Comparison of ENCODE assay signal across 8 cellular contexts in genomic region chr19:45927565-45928261, GRCh38. TPM values are rescaled to one million over a fixed set of nuclear protein-coding genes. Genes with fewer than 3 reads are reported as not detected.
DNase-seq lines count a peak whose midpoint lies in the region; TF ChIP-seq lines count a peak whose summit lies in the region.

No MANE protein-coding gene starts in this region.

- H3K27me3 ChIP-seq in PC-9 (ENCODE audit: insufficient read depth, low read depth) (peaks cover 29% of the 10 kb centered on the region), neural cell (ENCODE audit: insufficient read depth, low read depth, low read length) (no peaks in the 10 kb centered on the region)

- peak overlapping the region; percentile 64 for H3K4me3 Mint-ChIP-seq in stimulated activated naive CD8-positive, alpha-beta T cell treated with anti-CD3 and anti-CD28 coated beads, Interleukin-15, Interleukin-2, amounts not matched to agents 100 ng/mL and 50 ng/mL, for 24 hours

- peak; percentile 51 for DNase-seq in AG09319 (ENCODE audit: extremely low read depth, low read depth)
- peak; percentile 58 to 63 for DNase-seq in Kasumi-1 (lab: John Stamatoyannopoulos, UW)
- peak; percentile 89 to 95 for DNase-seq in PC-9
- DNase-seq in activated T-cell treated with anti-CD3 and anti-CD28 coated beads, Interleukin-2, amount 50 U/mL, for 1 hour, result peak; percentile 83
- DNase-seq in fibroblast of pulmonary artery (ENCODE audit: low read depth), result peak; percentile 88

- in situ Hi-C loops in GM18951 (cut with MboI; ENCODE audit: low sequenced_read_pairs, unreplicated experiment), result no loop called here

- peak overlapping the region; percentile 56 for H3K27ac Mint-ChIP-seq in stimulated activated naive CD8-positive, alpha-beta T cell treated with anti-CD3 and anti-CD28 coated beads, Interleukin-15, Interleukin-2, amounts not matched to agents 100 ng/mL and 50 ng/mL, for 24 hours

- no peaks in the 10 kb centered on the region for H3K36me3 Mint-ChIP-seq in stimulated activated naive CD8-positive, alpha-beta T cell treated with anti-CD3 and anti-CD28 coated beads, Interleukin-15, Interleukin-2, amounts not matched to agents 100 ng/mL and 50 ng/mL, for 24 hours (ENCODE audit: low read depth)

- H3K9me3 Mint-ChIP-seq in stimulated activated naive CD8-positive, alpha-beta T cell treated with anti-CD3 and anti-CD28 coated beads, Interleukin-15, Interleukin-2, amounts not matched to agents 100 ng/mL and 50 ng/mL, for 24 hours, result no peaks in the 10 kb centered on the region

- H3K4me3 ChIP-seq in PC-9, result peak overlapping the region; percentile 47
- peak overlapping the region; percentile 3 for H3K4me3 ChIP-seq in fibroblast of pulmonary artery (replicated peaks; ENCODE audit: low read depth, low read length)
- peak overlapping the region; percentile 16 for H3K4me3 ChIP-seq in neural cell (ENCODE audit: low read length)

- H3K27me3 Mint-ChIP-seq in stimulated activated naive CD8-positive, alpha-beta T cell treated with anti-CD3 and anti-CD28 coated beads, Interleukin-15, Interleukin-2, amounts not matched to agents 100 ng/mL and 50 ng/mL, for 24 hours, result peaks cover 19% of the 10 kb centered on the region

- intact Hi-C loops in PC-9 (cut with micrococcal nuclease; ENCODE audit: unreplicated experiment), result no loop called here

- CTCF ChIA-PET in PC-9 (lab: Charles Lee), result no interaction called here

- H3K79me2 ChIP-seq in PC-9 (ENCODE audit: low read depth) (no peaks in the 10 kb centered on the region), neural cell (replicated peaks; ENCODE audit: insufficient read depth, low read length) (no peaks in the 10 kb centered on the region)

- H3K9ac ChIP-seq in neural cell (ENCODE audit: low read length), result no peak overlapping the region

- H4K20me1 ChIP-seq in PC-9 (ENCODE audit: insufficient read depth) (no peaks in the 10 kb centered on the region), neural cell (ENCODE audit: insufficient read depth) (no peaks in the 10 kb centered on the region)

- TF ChIP-seq CTCF in AG09319 (IDR thresholded peaks at IDR 0.05; ENCODE audit: low read depth, low read length) (no peak), PC-9 (conservative IDR thresholded peaks at IDR 0.05) (no peak), fibroblast of pulmonary artery (IDR thresholded peaks at IDR 0.05; ENCODE audit: low read length, missing control alignments) (no peak), neural cell (IDR thresholded peaks at IDR 0.05; ENCODE audit: poor library complexity, severe bottlenecking) (peak; percentile 61)

- peak; percentile 71 for TF ChIP-seq POLR2A in GM18951 (IDR thresholded peaks at IDR 0.05; ENCODE audit: extremely low read depth, insufficient read depth, insufficient read length)

- BruUV-seq in PC-9 (replicated peaks; lab: Mats Ljungman, UMichigan), result no TSS peak

- H3K9me3 ChIP-seq in PC-9 (ENCODE audit: insufficient read depth, low read depth) (no peaks in the 10 kb centered on the region), neural cell (ENCODE audit: low read length) (no peaks in the 10 kb centered on the region)

- H3K4me2 ChIP-seq in PC-9, result peak overlapping the region; percentile 77
- no peak overlapping the region for H3K4me2 ChIP-seq in neural cell (ENCODE audit: low read length)

- TF ChIP-seq EP300 in neural cell (conservative IDR thresholded peaks at IDR 0.05; ENCODE audit: poor library complexity, severe bottlenecking), result no peak

- H2AFZ ChIP-seq in PC-9, result 0 out of 2 replicates have a peak overlapping the region, but pooled peaks have one; percentile 39
- no peak overlapping the region for H2AFZ ChIP-seq in neural cell (ENCODE audit: low read depth, low read length)

- POLR2A ChIA-PET in PC-9 (lab: Charles Lee; ENCODE audit: unreplicated experiment), result interaction anchor here (0.6 to 0.7 kb wide), 2 partner anchors 63 to 158 kb away, joined by 3 to 4 read pairs; no protein-coding TSS in a partner anchor

- H3K27ac ChIP-seq in PC-9 (no peak overlapping the region), neural cell (ENCODE audit: low read length) (no peak overlapping the region)

- peaks cover 10% of the 10 kb centered on the region for H3K4me1 Mint-ChIP-seq in stimulated activated naive CD8-positive, alpha-beta T cell treated with anti-CD3 and anti-CD28 coated beads, Interleukin-15, Interleukin-2, amounts not matched to agents 100 ng/mL and 50 ng/mL, for 24 hours (ENCODE audit: low read depth)

- H3K36me3 ChIP-seq in PC-9 (ENCODE audit: low read depth) (no peaks in the 10 kb centered on the region), neural cell (ENCODE audit: insufficient read depth, low read length) (no peaks in the 10 kb centered on the region)

- H3K9me2 ChIP-seq in PC-9 (ENCODE audit: insufficient read depth) (no peaks in the 10 kb centered on the region), neural cell (ENCODE audit: insufficient read depth, low read length) (no peaks in the 10 kb centered on the region)

- peak; percentile 61 for TF ChIP-seq RAD21 in neural cell (conservative IDR thresholded peaks at IDR 0.05)

- H3K4me1 ChIP-seq in PC-9 (replicated peaks; ENCODE audit: insufficient read depth), result peaks cover 13% of the 10 kb centered on the region

- peaks cover 23% of the 10 kb centered on the region for H3F3A ChIP-seq in PC-9 (ENCODE audit: insufficient read depth, low read depth)
- H3F3A ChIP-seq in neural cell (ENCODE audit: insufficient read depth, low read length, poor library complexity, severe bottlenecking), result no peaks in the 10 kb centered on the region

TF ChIP-seq in neural cell, 6 proteins besides CTCF, POLR2A, EP300 and RAD21:
- TF ChIP-seq REST (IDR thresholded peaks at IDR 0.05; ENCODE audit: borderline replicate concordance), result no peak
- TF ChIP-seq MXI1 (conservative IDR thresholded peaks at IDR 0.05; ENCODE audit: poor library complexity, severe bottlenecking), result peak; percentile 98
- no peak for TF ChIP-seq EZH2 (IDR thresholded peaks at IDR 0.05; ENCODE audit: borderline replicate concordance, insufficient read depth, low read length, poor library complexity, severe bottlenecking)
- TF ChIP-seq POLR2AphosphoS5 (IDR thresholded peaks at IDR 0.05), result peak; percentile 77
- TF ChIP-seq TAF1 (IDR thresholded peaks at IDR 0.05; ENCODE audit: low read depth), result no peak
- peak; percentile 67 for TF ChIP-seq SMC3 (conservative IDR thresholded peaks at IDR 0.05; ENCODE audit: poor library complexity)
TF ChIP-seq in neural cell: peak in this region for 3.

RNA-seq across cellular contexts. Expression of gene NANOS2, which starts 13.1 kb away (rescaled TPM):
- total RNA-seq in PC-9 (2021), result not detected in 2 replicates
- 0.18 and 0.64 TPM in 2 replicates for polyA plus RNA-seq in neural cell
- not detected in 2 replicates for polyA minus RNA-seq in neural cell

RNA-seq across cellular contexts. Expression of gene MYPOP, which starts 25.3 kb away (rescaled TPM):
- total RNA-seq in PC-9 (2021), result 13.6 TPM in 2 replicates
- polyA plus RNA-seq in neural cell, result 0.90 and 2.3 TPM in 2 replicates
- polyA minus RNA-seq in neural cell, result 2.9 and 3.0 TPM in 2 replicates

RNA-seq across cellular contexts. Expression of gene IRF2BP1, which starts 41.8 kb away (rescaled TPM):
- total RNA-seq in PC-9 (2021), result 24.7 and 29.8 TPM in 2 replicates
- 26.9 and 27.6 TPM in 2 replicates for polyA plus RNA-seq in neural cell
- polyA minus RNA-seq in neural cell, result 39.1 and 45.5 TPM in 2 replicates

RNA-seq across cellular contexts. Expression of gene NOVA2, which starts 46.0 kb away (rescaled TPM):
- not detected in 2 replicates for total RNA-seq in PC-9 (2021)
- polyA plus RNA-seq in neural cell, result 7.6 and 9.3 TPM in 2 replicates
- polyA minus RNA-seq in neural cell, result 18.0 and 27.3 TPM in 2 replicates
